15 cellular contexts compared by ENCODE assay signal in the genomic region with DNA sequence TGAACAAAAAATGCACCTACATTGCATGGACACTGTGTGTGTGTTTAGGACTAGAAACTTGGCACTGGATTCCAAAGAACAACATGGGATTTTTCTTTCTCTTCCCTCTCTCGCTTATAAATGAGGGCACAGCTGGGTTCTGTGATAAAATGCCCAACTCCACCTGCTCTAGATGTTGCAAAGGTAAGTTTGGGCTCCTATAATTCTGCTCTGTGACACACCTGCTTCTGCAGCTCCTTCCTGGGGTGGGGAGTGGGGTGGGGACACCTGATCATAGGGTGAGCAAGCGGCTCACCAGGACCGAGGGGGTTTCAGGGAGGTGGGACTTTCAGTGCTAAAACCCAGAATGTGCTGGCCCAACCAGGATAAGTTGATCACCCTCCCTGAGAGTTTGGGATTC.
"Had no signal": no experiment of that assay in that cellular context is flagged by ENCODE, and none has a peak within 500 bp of the region (broad histone marks: within the 10 kb centered on the region; RNA-seq: fewer than 3 reads in every experiment).

No MANE protein-coding gene starts in this region.

- H3K4me3 ChIP-seq: cardiac muscle cell, coronary artery, ovary, right lobe of liver, spleen, testis, tibial nerve had no signal

- H3K27me3 ChIP-seq: cardiac muscle cell, ovary, right lobe of liver, testis, tibial nerve had no signal

- ATAC-seq: natural killer cell; right lobe of liver; stimulated activated memory B cell treated with anti-CD40 and anti-IgM and Interleukin-4, amounts not matched to agents 10 μg/mL and 1 μg/mL and 100 μg/mL, for 72 hours had no signal

- H3K27ac ChIP-seq: coronary artery, ovary, right lobe of liver, testis, tibial nerve had no signal

- H3K4me1 ChIP-seq: testis had no signal

- DNase-seq: effector CD4-positive, alpha-beta T cell; islet precursor cell; mammary epithelial cell; natural killer cell; ovary; right lobe of liver; spleen; stimulated activated CD4-positive, alpha-beta T cell treated with anti-CD3 and anti-CD28 coated beads, Interleukin-15, amount 100 ng/mL, for 24 hours; stimulated activated CD4-positive, alpha-beta T cell treated with anti-CD3 and anti-CD28 coated beads, Interleukin-1b, Interleukin-23, amount 100 ng/mL, for 48 hours; stimulated activated CD4-positive, alpha-beta T cell treated with anti-CD3 and anti-CD28 coated beads, Interleukin-4, amount 100 ng/mL, for 24 hours; testis had no signal

- H3K9me3 ChIP-seq: ovary, right lobe of liver, spleen, testis, tibial nerve had no signal

- H3K36me3 ChIP-seq: cardiac muscle cell, ovary, right lobe of liver, spleen, tibial nerve had no signal
